Comparison of ENCODE assay signal across 32 cellular contexts in genomic region chr9:108483676-108484075, GRCh38.
"Had no signal": no experiment of that assay in that cellular context is flagged by ENCODE, and none has a peak within 500 bp of the region (broad histone marks: within the 10 kb centered on the region; RNA-seq: fewer than 3 reads in every experiment).

No MANE protein-coding gene starts in this region.

- H3K36me3 ChIP-seq: brain microvascular endothelial cell, esophagus muscularis mucosa, gastroesophageal sphincter had no signal

- FAIRE-seq: astrocyte, bronchial epithelial cell had no signal

- H3K36me3 Mint-ChIP-seq: activated naive CD8-positive, alpha-beta T cell had no signal

- H3K9me3 Mint-ChIP-seq: activated CD4-positive, alpha-beta memory T cell treated with anti-CD3 and anti-CD28 coated beads, Interleukin-2, amount 10 ng/mL, durations not matched to agents 7 days and 5 days; activated CD4-positive, alpha-beta T cell treated with anti-CD3 and anti-CD28 coated beads, Interleukin-2, amount 10 ng/mL, durations not matched to agents 7 days and 5 days; dendritic cell treated with granulocyte-macrophage colony-stimulating factor and Interleukin-4, amounts not matched to agents 40 ng/mL and 50 ng/mL, for 4 days; T-helper 2 cell treated with Interferon-gamma antibody and Interleukin-4, amounts not matched to agents 5 μg/mL and 100 μg/mL, for 36 hours had no signal

- ATAC-seq: activated T-cell treated with anti-CD3 and anti-CD28 coated beads, Interleukin-2, amount 50 U/mL, for 4 hours; activated T-helper 17 cell treated with anti-CD3 and anti-CD28 coated beads, Interleukin-2, amount 50 U/mL, for 72 hours; gastroesophageal sphincter; T-helper 17 cell had no signal

- H3K27me3 ChIP-seq: brain microvascular endothelial cell, esophagus muscularis mucosa, gastroesophageal sphincter had no signal

- H3K4me3 ChIP-seq: coronary artery, dorsolateral prefrontal cortex, esophagus muscularis mucosa, gastroesophageal sphincter had no signal

- H3K9me3 ChIP-seq: esophagus muscularis mucosa, gastroesophageal sphincter had no signal

- H3K27me3 Mint-ChIP-seq: activated CD4-positive, alpha-beta memory T cell treated with anti-CD3 and anti-CD28 coated beads, Interleukin-2, amount 10 ng/mL, durations not matched to agents 7 days and 5 days; activated CD4-positive, alpha-beta T cell treated with anti-CD3 and anti-CD28 coated beads, Interleukin-2, amount 10 ng/mL, durations not matched to agents 7 days and 5 days; activated naive CD8-positive, alpha-beta T cell; central memory CD8-positive, alpha-beta T cell; T-helper 17 cell had no signal

- H3K4me3 Mint-ChIP-seq: activated CD4-positive, alpha-beta memory T cell treated with anti-CD3 and anti-CD28 coated beads, Interleukin-2, amount 10 ng/mL, durations not matched to agents 7 days and 5 days; activated CD4-positive, alpha-beta T cell treated with anti-CD3 and anti-CD28 coated beads, Interleukin-2, amount 10 ng/mL, durations not matched to agents 7 days and 5 days; activated naive CD8-positive, alpha-beta T cell; activated T-cell treated with anti-CD3 and anti-CD28 coated beads, Interleukin-2, amount 50 U/mL, for 4 hours; activated T-helper 17 cell treated with anti-CD3 and anti-CD28 coated beads, Interleukin-2, amount 50 U/mL, for 72 hours; central memory CD8-positive, alpha-beta T cell; dendritic cell treated with granulocyte-macrophage colony-stimulating factor and Interleukin-4, amounts not matched to agents 40 ng/mL and 50 ng/mL, for 4 days; T-helper 17 cell; T-helper 2 cell treated with Interferon-gamma antibody and Interleukin-4, amounts not matched to agents 5 μg/mL and 100 μg/mL, for 36 hours had no signal

- H3K27ac Mint-ChIP-seq: activated CD4-positive, alpha-beta memory T cell treated with anti-CD3 and anti-CD28 coated beads, Interleukin-2, amount 10 ng/mL, durations not matched to agents 7 days and 5 days; activated CD4-positive, alpha-beta T cell treated with anti-CD3 and anti-CD28 coated beads, Interleukin-2, amount 10 ng/mL, durations not matched to agents 7 days and 5 days; activated naive CD8-positive, alpha-beta T cell; activated T-helper 17 cell treated with anti-CD3 and anti-CD28 coated beads, Interleukin-2, amount 50 U/mL, for 72 hours; dendritic cell treated with granulocyte-macrophage colony-stimulating factor and Interleukin-4, amounts not matched to agents 40 ng/mL and 50 ng/mL, for 4 days; T-helper 17 cell; T-helper 2 cell treated with Interferon-gamma antibody and Interleukin-4, amounts not matched to agents 5 μg/mL and 100 μg/mL, for 36 hours had no signal

- H3K27ac ChIP-seq: brain microvascular endothelial cell, coronary artery, dorsolateral prefrontal cortex, esophagus muscularis mucosa, gastroesophageal sphincter had no signal

- H3K4me1 Mint-ChIP-seq: activated CD4-positive, alpha-beta T cell treated with anti-CD3 and anti-CD28 coated beads, Interleukin-2, amount 10 ng/mL, durations not matched to agents 7 days and 5 days; activated T-helper 17 cell treated with anti-CD3 and anti-CD28 coated beads, Interleukin-2, amount 50 U/mL, for 72 hours; central memory CD8-positive, alpha-beta T cell; T-helper 17 cell had no signal

- DNase-seq: activated CD4-positive, alpha-beta memory T cell treated with anti-CD3 and anti-CD28 coated beads, Interleukin-2, amount 10 ng/mL, durations not matched to agents 7 days and 5 days; activated CD4-positive, alpha-beta T cell treated with anti-CD3 and anti-CD28 coated beads for 1 hour; activated CD4-positive, alpha-beta T cell treated with anti-CD3 and anti-CD28 coated beads for 4 hours; activated CD4-positive, alpha-beta T cell treated with anti-CD3 and anti-CD28 coated beads, Interleukin-2, amount 10 ng/mL, durations not matched to agents 7 days and 5 days; activated CD4-positive, alpha-beta T cell treated with anti-CD3 and anti-CD28 coated beads, Interleukin-2, amount 50 U/mL, for 4 hours; activated CD8-positive, alpha-beta memory T cell treated with anti-CD3 and anti-CD28 coated beads, Interleukin-2, amount 50 U/mL, for 48 hours; activated effector memory CD4-positive, alpha-beta T cell treated with Interleukin-2 at 50 U/mL for 16 hours; activated gamma-delta T cell treated with Interleukin-2 at 50 U/mL for 16 hours; activated naive CD4-positive, alpha-beta T cell treated with anti-CD3 and anti-CD28 coated beads, Interleukin-2, amount 50 U/mL, for 16 hours; activated naive CD4-positive, alpha-beta T cell treated with Interleukin-2 at 50 U/mL for 16 hours; activated T-cell treated with anti-CD3 and anti-CD28 coated beads for 4 hours; activated T-cell treated with anti-CD3 and anti-CD28 coated beads, Interleukin-2, amount 50 U/mL, for 4 hours; amniotic stem cell; anterior cingulate cortex; brain microvascular endothelial cell; dorsolateral prefrontal cortex; effector memory CD4-positive, alpha-beta T cell; erythroblast; foreskin melanocyte; T-helper 1 cell; T-helper 17 cell; T1000 had no signal
